9 cellular contexts compared by ENCODE assay signal in genomic region chr16:67537270-67537635, GRCh38. TPM values are rescaled to one million over a fixed set of nuclear protein-coding genes. Genes with fewer than 3 reads are reported as not detected.
DNase-seq lines count a peak whose midpoint lies in the region; ATAC-seq, FAIRE-seq and TF ChIP-seq lines count a peak whose summit lies in the region.
"Had no signal": no experiment of that assay in that cellular context is flagged by ENCODE, and none has a peak within 500 bp of the region (broad histone marks: within the 10 kb centered on the region; RNA-seq: fewer than 3 reads in every experiment).

No MANE protein-coding gene starts in this region.

- H3K27me3 ChIP-seq in HepG2 (ENCODE audit: control insufficient read depth in 1 of 2, insufficient read depth in 2 of 2, low read length in 2 of 2), result no peaks in the 10 kb centered on the region

- TF ChIP-seq RAD21 in HepG2 (CRISPR knock-in tag; IDR thresholded peaks at IDR 0.05), result no peak

- H3K4me3 ChIP-seq in HEK293 (ENCODE audit: low read depth, low read length) (peak overlapping the region; percentile 34), WI38 (ENCODE audit: low read depth, low read length) (peak overlapping the region; percentile 75), HepG2 (replicated peaks in 1 of 3; ENCODE audit: insufficient read depth in 1 of 3, low read depth in 2 of 3, low read length in 3 of 3) (peak overlapping the region; percentile 59 to 76 (median 69); a peak in 5 of 6 replicates)

- peaks cover 24% of the 10 kb centered on the region; the same call in 1 of the 2 replicates for H4K20me1 ChIP-seq in HepG2 (ENCODE audit: insufficient read depth, low read length)

- no peak overlapping the region for H2AFZ ChIP-seq in HepG2 (ENCODE audit: low read length)

- H3K9me3 ChIP-seq in HEK293 (ENCODE audit: control insufficient read depth, insufficient read depth, low read depth, low read length) (no peaks in the 10 kb centered on the region), HepG2 (ENCODE audit: low read length) (no peaks in the 10 kb centered on the region)

- H3K4me1 ChIP-seq in HEK293 (ENCODE audit: control insufficient read depth, insufficient read depth, low read length) (no peaks in the 10 kb centered on the region; the same call in 1 of the 2 replicates), HepG2 (ENCODE audit: insufficient read depth, low read length) (peaks cover 25% of the 10 kb centered on the region)

- 67% methylated on average over 28 of the region's 32 CpGs for WGBS in HepG2 (ENCODE audit: low lambda C conversion rate)

- no peak for TF ChIP-seq CTCF in HEK293 (tag by site-specific recombination; IDR thresholded peaks at IDR 0.05)
- no peak for TF ChIP-seq CTCF in WI38 (IDR thresholded peaks at IDR 0.05; ENCODE audit: low read depth, low read length)
- no peak; the same call in 1 of the 2 replicates for TF ChIP-seq CTCF in HepG2 (CRISPR knock-in tag; IDR thresholded peaks at IDR 0.05)

- in situ Hi-C loops in HepG2 (cut with HindIII; ENCODE audit: extremely low pct_ligation_motif_present, low pct_unique_long_range_greater_than_20kb), result no loop called here

- H3K4me3 Mint-ChIP-seq in stimulated activated memory B cell treated with anti-CD40 and anti-IgM and Interleukin-4, amounts not matched to agents 10 μg/mL and 1 μg/mL and 100 μg/mL, for 72 hours, result peak overlapping the region; percentile 77

- no peak for FAIRE-seq in HepG2 (lab: Jason Lieb, UNC)

- peak; percentile 92 for DNase-seq in AG20443 (ENCODE audit: low spot score)
- DNase-seq in dedifferentiated amniotic fluid mesenchymal stem cell (ENCODE audit: extremely low spot score), result peak; percentile 29
- DNase-seq in HepG2 (ENCODE audit: low spot score), result no peak

- H3K9ac ChIP-seq in HepG2 (ENCODE audit: insufficient read depth, low read depth, low read length), result peak overlapping the region; percentile 53; the same call in 1 of the 2 replicates

- no peak overlapping the region for H3K27ac ChIP-seq in HEK293 (ENCODE audit: extremely low read depth, low read depth, low read length)
- no peak overlapping the region for H3K27ac ChIP-seq in HepG2 (ENCODE audit: extremely low read length, insufficient read depth, low read length)

- peak overlapping the region; percentile 76 for H3K27ac Mint-ChIP-seq in stimulated activated memory B cell treated with anti-CD40 and anti-IgM and Interleukin-4, amounts not matched to agents 10 μg/mL and 1 μg/mL and 100 μg/mL, for 72 hours

- peaks cover 0 to 40% of the 10 kb centered on the region in 2 experiments; a peak in 2 of 3 replicates for H3K36me3 ChIP-seq in HEK293 (ENCODE audit: control insufficient read depth in 2 of 2, insufficient read depth in 1 of 2, low read length in 2 of 2)
- H3K36me3 ChIP-seq in HepG2 (replicated peaks in 1 of 2; ENCODE audit: control insufficient read depth in 1 of 2, insufficient read depth in 2 of 2, low read length in 2 of 2), result peaks cover 8 to 26% of the 10 kb centered on the region in 2 experiments; a peak in 3 of 5 replicates

- peaks cover 35% of the 10 kb centered on the region for H3K36me3 Mint-ChIP-seq in stimulated activated memory B cell treated with anti-CD40 and anti-IgM and Interleukin-4, amounts not matched to agents 10 μg/mL and 1 μg/mL and 100 μg/mL, for 72 hours

- H3K27me3 Mint-ChIP-seq in stimulated activated memory B cell treated with anti-CD40 and anti-IgM and Interleukin-4, amounts not matched to agents 10 μg/mL and 1 μg/mL and 100 μg/mL, for 72 hours, result no peaks in the 10 kb centered on the region

- POLR2A ChIA-PET in HEK293 (lab: Yijun Ruan, JAX) (interaction anchor here (1.3 kb wide), 2 partner anchors 9 to 16 kb away, joined by 3 to 4 read pairs; partner anchors contain the start of gene RIPOR1), HepG2 (lab: Yijun Ruan, JAX) (interaction anchor here (1.2 to 2.0 kb wide), 4 partner anchors 9 to 123 kb away, joined by 3 to 18 read pairs (median 8); partner anchors contain the start of genes ACD, CTCF, PARD6A and RIPOR1)

- intact Hi-C loops in HepG2 (cut with micrococcal nuclease; ENCODE audit: unreplicated experiment), result no loop called here

- ATAC-seq in HepG2 (peak; percentile 28), GM18519 (IDR thresholded peaks at IDR 0.05; ENCODE audit: low FRiP score, unreplicated experiment) (no peak), HG03039 (IDR thresholded peaks at IDR 0.05; ENCODE audit: unreplicated experiment) (no peak)
- ATAC-seq in stimulated activated memory B cell treated with anti-CD40 and anti-IgM and Interleukin-4, amounts not matched to agents 10 μg/mL and 1 μg/mL and 100 μg/mL, for 72 hours, result peak; percentile 49

- no peak for TF ChIP-seq EP300 in HepG2 (IDR thresholded peaks at IDR 0.05; ENCODE audit: low read depth in 2 of 2, low read length in 2 of 2)
- no peak for TF ChIP-seq EP300 in HepG2 (CRISPR knock-in tag; IDR thresholded peaks at IDR 0.05; ENCODE audit: borderline replicate concordance)

- H3K4me1 Mint-ChIP-seq in stimulated activated memory B cell treated with anti-CD40 and anti-IgM and Interleukin-4, amounts not matched to agents 10 μg/mL and 1 μg/mL and 100 μg/mL, for 72 hours, result peaks cover 70% of the 10 kb centered on the region

- H3K4me2 ChIP-seq in HepG2 (ENCODE audit: low read depth, low read length), result peak overlapping the region; percentile 87

- no TSS peak for BruUV-seq in HepG2 (replicated peaks; lab: Mats Ljungman, UMichigan)

- no peak for TF ChIP-seq POLR2A in HepG2 (IDR thresholded peaks at IDR 0.05; ENCODE audit: insufficient read depth in 1 of 2, low read depth in 2 of 2, low read length in 2 of 2)

- H3K9me3 Mint-ChIP-seq in stimulated activated memory B cell treated with anti-CD40 and anti-IgM and Interleukin-4, amounts not matched to agents 10 μg/mL and 1 μg/mL and 100 μg/mL, for 72 hours, result no peaks in the 10 kb centered on the region

- H3K79me2 ChIP-seq in HepG2 (ENCODE audit: insufficient read depth, low read length), result no peaks in the 10 kb centered on the region

- CTCF ChIA-PET in HEK293 (lab: Yijun Ruan, JAX), result interaction anchor here (0.5 to 3.4 kb wide), 9 partner anchors 10 to 319 kb away, joined by 3 to 22 read pairs (median 3); partner anchors contain the start of genes ATP6V0D1, CARMIL2 and CTCF
- CTCF ChIA-PET in HepG2 (lab: Yijun Ruan, JAX; ENCODE audit: low intra/inter-chr PET ratio, low total read pairs), result interaction anchor here (2.9 kb wide), 1 partner anchor 16 kb away, joined by 27 read pairs; no protein-coding TSS in a partner anchor

RNA-seq across cellular contexts. Expression of gene RIPOR1, which starts 8.6 kb away (rescaled TPM):
- 4.6 and 11.2 TPM in 2 replicates for total RNA-seq in HepG2 (2016; rRNA removed; fragmentation: Illumina TruSeq; extraction: Trizol)
- total RNA-seq in HepG2 (2016; cell fraction: cytosol; rRNA removed; fragmentation: Illumina TruSeq; extraction: Trizol; ENCODE audit: low read depth), result 3.4 and 4.7 TPM in 2 replicates
- total RNA-seq in HepG2 (2016; cell fraction: insoluble cytoplasmic fraction; rRNA removed; fragmentation: Illumina TruSeq; extraction: Trizol), result 3.9 and 9.6 TPM in 2 replicates
- 8.9 and 11.8 TPM in 2 replicates for total RNA-seq in HepG2 (2016; cell fraction: membrane; rRNA removed; fragmentation: Illumina TruSeq; extraction: Trizol)
- 12.3 and 18.6 TPM in 2 replicates for total RNA-seq in HepG2 (2016; cell fraction: nucleus; rRNA removed; fragmentation: Illumina TruSeq; extraction: Trizol)
- polyA plus RNA-seq in HepG2 (2011; rRNA removed), result 5.7 and 8.1 TPM in 2 replicates
- 2.4 and 3.4 TPM in 2 replicates for polyA plus RNA-seq in HepG2 (2011; cell fraction: cytosol; rRNA removed)
- polyA plus RNA-seq in HepG2 (2011; cell fraction: nucleus; rRNA removed), result 40.0 and 43.3 TPM in 2 replicates
- 16.0 and 16.5 TPM in 2 replicates for polyA plus RNA-seq in HepG2 (2012)
- 1.9 and 2.2 TPM in 2 replicates for polyA plus RNA-seq in HepG2 (2016; cell fraction: cytosol; fragmentation: Illumina TruSeq; extraction: Trizol; ENCODE audit: low read depth)
- polyA plus RNA-seq in HepG2 (2016; cell fraction: insoluble cytoplasmic fraction; fragmentation: Illumina TruSeq; extraction: Trizol; ENCODE audit: low read depth), result 7.7 and 13.5 TPM in 2 replicates
- 5.9 and 6.9 TPM in 2 replicates for polyA plus RNA-seq in HepG2 (2016; cell fraction: membrane; fragmentation: Illumina TruSeq; extraction: Trizol; ENCODE audit: low read depth)
- polyA plus RNA-seq in HepG2 (2016; cell fraction: nucleus; fragmentation: Illumina TruSeq; extraction: Trizol; ENCODE audit: insufficient read depth, low read depth), result 26.9 and 30.6 TPM in 2 replicates
- polyA minus RNA-seq in HepG2 (2011; rRNA and poly(A)+ RNA removed; ENCODE audit: low replicate concordance), result 7.9 and 21.6 TPM in 2 replicates
- polyA minus RNA-seq in HepG2 (2011; cell fraction: cytosol; rRNA and poly(A)+ RNA removed), result 6.8 and 12.0 TPM in 2 replicates
- polyA minus RNA-seq in HepG2 (2011; cell fraction: nucleus; rRNA and poly(A)+ RNA removed), result 11.6 and 18.2 TPM in 2 replicates

RNA-seq across cellular contexts. Expression of gene CTCF, which starts 25.1 kb away (rescaled TPM):
- 37.5 and 59.3 TPM in 2 replicates for total RNA-seq in HepG2 (2016; rRNA removed; fragmentation: Illumina TruSeq; extraction: Trizol)
- total RNA-seq in HepG2 (2016; cell fraction: cytosol; rRNA removed; fragmentation: Illumina TruSeq; extraction: Trizol; ENCODE audit: low read depth), result 34.6 and 44.2 TPM in 2 replicates
- total RNA-seq in HepG2 (2016; cell fraction: insoluble cytoplasmic fraction; rRNA removed; fragmentation: Illumina TruSeq; extraction: Trizol), result 39.6 and 55.1 TPM in 2 replicates
- 33.3 and 34.7 TPM in 2 replicates for total RNA-seq in HepG2 (2016; cell fraction: membrane; rRNA removed; fragmentation: Illumina TruSeq; extraction: Trizol)
- 29.9 and 36.5 TPM in 2 replicates for total RNA-seq in HepG2 (2016; cell fraction: nucleus; rRNA removed; fragmentation: Illumina TruSeq; extraction: Trizol)
- 19.5 and 20.8 TPM in 2 replicates for polyA plus RNA-seq in HepG2 (2011; rRNA removed)
- polyA plus RNA-seq in HepG2 (2011; cell fraction: cytosol; rRNA removed), result 13.7 and 18.2 TPM in 2 replicates
- polyA plus RNA-seq in HepG2 (2011; cell fraction: nucleus; rRNA removed), result 11.7 and 14.3 TPM in 2 replicates
- polyA plus RNA-seq in HepG2 (2012), result 30.2 and 31.1 TPM in 2 replicates
- 4.1 and 4.9 TPM in 2 replicates for polyA plus RNA-seq in HepG2 (2016; cell fraction: cytosol; fragmentation: Illumina TruSeq; extraction: Trizol; ENCODE audit: low read depth)
- polyA plus RNA-seq in HepG2 (2016; cell fraction: insoluble cytoplasmic fraction; fragmentation: Illumina TruSeq; extraction: Trizol; ENCODE audit: low read depth), result 70.3 and 81.8 TPM in 2 replicates
- polyA plus RNA-seq in HepG2 (2016; cell fraction: membrane; fragmentation: Illumina TruSeq; extraction: Trizol; ENCODE audit: low read depth), result 17.1 and 17.9 TPM in 2 replicates
- polyA plus RNA-seq in HepG2 (2016; cell fraction: nucleus; fragmentation: Illumina TruSeq; extraction: Trizol; ENCODE audit: insufficient read depth, low read depth), result 63.9 and 64.9 TPM in 2 replicates
- polyA minus RNA-seq in HepG2 (2011; rRNA and poly(A)+ RNA removed; ENCODE audit: low replicate concordance), result 21.8 and 43.8 TPM in 2 replicates
- 20.8 and 21.5 TPM in 2 replicates for polyA minus RNA-seq in HepG2 (2011; cell fraction: cytosol; rRNA and poly(A)+ RNA removed)
- 17.9 and 26.4 TPM in 2 replicates for polyA minus RNA-seq in HepG2 (2011; cell fraction: nucleus; rRNA and poly(A)+ RNA removed)

RNA-seq across cellular contexts. Expression of gene AGRP, which starts 53.9 kb away (rescaled TPM):
- total RNA-seq in HepG2 (2016; rRNA removed; fragmentation: Illumina TruSeq; extraction: Trizol), result not detected in 2 replicates
- total RNA-seq in HepG2 (2016; cell fraction: cytosol; rRNA removed; fragmentation: Illumina TruSeq; extraction: Trizol; ENCODE audit: low read depth), result not detected in 2 replicates
- total RNA-seq in HepG2 (2016; cell fraction: insoluble cytoplasmic fraction; rRNA removed; fragmentation: Illumina TruSeq; extraction: Trizol), result not detected in 2 replicates
- total RNA-seq in HepG2 (2016; cell fraction: membrane; rRNA removed; fragmentation: Illumina TruSeq; extraction: Trizol), result 0.28 TPM in 1 of 2 replicates, not detected in the other
- not detected in 2 replicates for total RNA-seq in HepG2 (2016; cell fraction: nucleus; rRNA removed; fragmentation: Illumina TruSeq; extraction: Trizol)
- not detected in 2 replicates for polyA plus RNA-seq in HepG2 (2011; rRNA removed)
- 0.34 TPM in 1 of 2 replicates, not detected in the other for polyA plus RNA-seq in HepG2 (2011; cell fraction: cytosol; rRNA removed)
- not detected in 2 replicates for polyA plus RNA-seq in HepG2 (2011; cell fraction: nucleus; rRNA removed)
- polyA plus RNA-seq in HepG2 (2012), result 0.75 TPM in 1 of 2 replicates, not detected in the other
- polyA plus RNA-seq in HepG2 (2016; cell fraction: cytosol; fragmentation: Illumina TruSeq; extraction: Trizol; ENCODE audit: low read depth), result not detected in 2 replicates
- polyA plus RNA-seq in HepG2 (2016; cell fraction: insoluble cytoplasmic fraction; fragmentation: Illumina TruSeq; extraction: Trizol; ENCODE audit: low read depth), result not detected in 2 replicates
- polyA plus RNA-seq in HepG2 (2016; cell fraction: membrane; fragmentation: Illumina TruSeq; extraction: Trizol; ENCODE audit: low read depth), result not detected in 2 replicates
- polyA plus RNA-seq in HepG2 (2016; cell fraction: nucleus; fragmentation: Illumina TruSeq; extraction: Trizol; ENCODE audit: insufficient read depth, low read depth), result not detected in 2 replicates
- not detected in 2 replicates for polyA minus RNA-seq in HepG2 (2011; rRNA and poly(A)+ RNA removed; ENCODE audit: low replicate concordance)
- not detected in 2 replicates for polyA minus RNA-seq in HepG2 (2011; cell fraction: cytosol; rRNA and poly(A)+ RNA removed)
- not detected in 2 replicates for polyA minus RNA-seq in HepG2 (2011; cell fraction: nucleus; rRNA and poly(A)+ RNA removed)
- total RNA-seq: renal cortical epithelial cell had no signal

RNA-seq across cellular contexts. Expression of gene ATP6V0D1, which starts 56.3 kb away (rescaled TPM):
- total RNA-seq in HepG2 (2016; rRNA removed; fragmentation: Illumina TruSeq; extraction: Trizol), result 49.5 and 51.1 TPM in 2 replicates
- 13.5 and 16.0 TPM in 2 replicates for total RNA-seq in HepG2 (2016; cell fraction: cytosol; rRNA removed; fragmentation: Illumina TruSeq; extraction: Trizol; ENCODE audit: low read depth)
- total RNA-seq in HepG2 (2016; cell fraction: insoluble cytoplasmic fraction; rRNA removed; fragmentation: Illumina TruSeq; extraction: Trizol), result 45.3 and 52.4 TPM in 2 replicates
- total RNA-seq in HepG2 (2016; cell fraction: membrane; rRNA removed; fragmentation: Illumina TruSeq; extraction: Trizol), result 23.6 and 25.5 TPM in 2 replicates
- total RNA-seq in HepG2 (2016; cell fraction: nucleus; rRNA removed; fragmentation: Illumina TruSeq; extraction: Trizol), result 26.3 and 30.4 TPM in 2 replicates
- 54.2 and 61.3 TPM in 2 replicates for polyA plus RNA-seq in HepG2 (2011; rRNA removed)
- polyA plus RNA-seq in HepG2 (2011; cell fraction: cytosol; rRNA removed), result 55.2 and 57.9 TPM in 2 replicates
- polyA plus RNA-seq in HepG2 (2011; cell fraction: nucleus; rRNA removed), result 32.7 and 35.9 TPM in 2 replicates
- polyA plus RNA-seq in HepG2 (2012), result 29.3 and 41.3 TPM in 2 replicates
- polyA plus RNA-seq in HepG2 (2016; cell fraction: cytosol; fragmentation: Illumina TruSeq; extraction: Trizol; ENCODE audit: low read depth), result 16.4 and 17.3 TPM in 2 replicates
- polyA plus RNA-seq in HepG2 (2016; cell fraction: insoluble cytoplasmic fraction; fragmentation: Illumina TruSeq; extraction: Trizol; ENCODE audit: low read depth), result 55.4 and 63.8 TPM in 2 replicates
- 21.4 and 22.6 TPM in 2 replicates for polyA plus RNA-seq in HepG2 (2016; cell fraction: membrane; fragmentation: Illumina TruSeq; extraction: Trizol; ENCODE audit: low read depth)
- 45.0 and 53.3 TPM in 2 replicates for polyA plus RNA-seq in HepG2 (2016; cell fraction: nucleus; fragmentation: Illumina TruSeq; extraction: Trizol; ENCODE audit: insufficient read depth, low read depth)
- 104 and 246 TPM in 2 replicates for polyA minus RNA-seq in HepG2 (2011; rRNA and poly(A)+ RNA removed; ENCODE audit: low replicate concordance)
- polyA minus RNA-seq in HepG2 (2011; cell fraction: cytosol; rRNA and poly(A)+ RNA removed), result 37.9 and 45.0 TPM in 2 replicates
- 14.7 and 19.8 TPM in 2 replicates for polyA minus RNA-seq in HepG2 (2011; cell fraction: nucleus; rRNA and poly(A)+ RNA removed)

Comparison
In these comparisons a context has a peak if more than half of its experiments do, and no peak if none do; other contexts are left out.
1. ATAC-seq: peak in HepG2 (single experiment) and stimulated activated memory B cell treated with anti-CD40 and anti-IgM and Interleukin-4, amounts not matched to agents 10 μg/mL and 1 μg/mL and 100 μg/mL, for 72 hours (single experiment); none in GM18519 (single experiment) and HG03039 (single experiment).
2. Peak in every context shown above with its lines, with median percentiles within 50 percentile points of each other: H3K4me3 ChIP-seq.